In the genomic region with DNA sequence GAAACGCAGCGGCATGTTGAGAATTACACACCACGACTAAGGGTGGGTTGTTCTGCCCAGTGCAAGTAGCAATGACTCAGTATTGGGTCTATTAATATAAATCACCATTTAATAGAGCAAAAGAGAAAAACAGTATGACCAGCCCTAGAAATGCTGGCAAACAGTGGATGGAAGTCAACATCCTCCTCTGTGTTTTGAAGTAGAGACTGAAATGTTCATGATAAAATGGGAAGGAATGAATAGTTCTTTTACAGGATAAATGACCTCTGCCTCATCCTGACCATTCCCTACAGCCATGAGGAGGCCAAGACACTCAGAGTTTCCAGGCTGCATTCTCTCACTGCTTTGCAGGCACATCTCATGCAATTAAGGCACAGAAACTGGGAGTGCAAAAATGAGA, we compare ENCODE assay signal across 32 cellular contexts.
DNase-seq lines count a peak whose midpoint lies in the region; ATAC-seq, FAIRE-seq and TF ChIP-seq lines count a peak whose summit lies in the region.
"Had no signal": no experiment of that assay in that cellular context is flagged by ENCODE, and none has a peak within 500 bp of the region (broad histone marks: within the 10 kb centered on the region; RNA-seq: fewer than 3 reads in every experiment).

No MANE protein-coding gene starts in this region.

- in situ Hi-C loops in gastrocnemius medialis (cut with MboI; ENCODE audit: low sequenced_read_pairs in 4 of 4) = no loop called here
- in situ Hi-C loops in transverse colon (cut with MboI; ENCODE audit: low pct_ligation_motif_present in 1 of 4, low pct_unique_long_range_greater_than_20kb in 1 of 4, low sequenced_read_pairs in 3 of 4) = no loop called here

- no peak overlapping the region for H3K4me3 Mint-ChIP-seq in astrocyte (ENCODE audit: unreplicated experiment)
- H3K4me3 Mint-ChIP-seq: activated CD4-positive, alpha-beta T cell treated with anti-CD3 and anti-CD28 coated beads, Interleukin-2, amount 10 ng/mL, durations not matched to agents 7 days and 5 days; naive B cell; stimulated activated naive CD8-positive, alpha-beta T cell treated with anti-CD3 and anti-CD28 coated beads, Interleukin-15, Interleukin-2, amounts not matched to agents 100 ng/mL and 50 ng/mL, for 24 hours; type B pancreatic cell; WTC11 had no signal

- TF ChIP-seq POLR2A in gastrocnemius medialis (IDR thresholded peaks at IDR 0.05) (no peak), transverse colon (IDR thresholded peaks at IDR 0.05) (no peak)

- DNase-seq in ELR (ENCODE audit: low read depth) = peak; percentile 21
- peak; percentile 61 for DNase-seq in astrocyte (ENCODE audit: low read depth)
- peak; percentile 28 for DNase-seq in fibroblast of villous mesenchyme (ENCODE audit: low read depth)
- no peak for DNase-seq in gastrocnemius medialis
- no peak for DNase-seq in NCI-H1048 (lab: John Stamatoyannopoulos, UW)
- DNase-seq in H7 = no peak
- no peak for DNase-seq in transverse colon
- DNase-seq: ACHN; activated CD4-positive, alpha-beta T cell treated with anti-CD3 and anti-CD28 coated beads, Interleukin-2, amount 10 ng/mL, durations not matched to agents 7 days and 5 days; activated naive CD4-positive, alpha-beta T cell; activated T-cell treated with anti-CD3 and anti-CD28 coated beads, Interleukin-2, amount 50 U/mL, for 48 hours; C1 segment of cervical spinal cord; COR-L47; effector memory CD4-positive, alpha-beta T cell; GOT3; islet precursor cell; left ventricle myocardium superior; naive B cell; NCI-H1092; NCI-H1930; NCI-H526 treated with DMSO at 0.1 percent for 48 hours; nucleus accumbens; SHP77 had no signal

- H3K27me3 ChIP-seq in astrocyte (ENCODE audit: insufficient read depth, low read length) = no peaks in the 10 kb centered on the region
- no peaks in the 10 kb centered on the region for H3K27me3 ChIP-seq in gastrocnemius medialis
- H3K27me3 ChIP-seq in H7 (ENCODE audit: control insufficient read depth, insufficient read depth, low read length) = no peaks in the 10 kb centered on the region
- no peaks in the 10 kb centered on the region for H3K27me3 ChIP-seq in transverse colon
- H3K27me3 ChIP-seq: adrenal gland had no signal

- H3K4me3 ChIP-seq in astrocyte (ENCODE audit: insufficient read depth, low read depth, low read length) (no peak overlapping the region), fibroblast of villous mesenchyme (ENCODE audit: low read depth, low read length) (no peak overlapping the region), gastrocnemius medialis (no peak overlapping the region), H7 (ENCODE audit: insufficient read depth, low read depth, low read length) (no peak overlapping the region), transverse colon (no peak overlapping the region)
- H3K4me3 ChIP-seq: adrenal gland, breast epithelium, coronary artery, GM12878, skin epidermis had no signal

- TF ChIP-seq CTCF in astrocyte (IDR thresholded peaks at IDR 0.05; ENCODE audit: insufficient read depth, low read depth, low read length) (no peak), fibroblast of villous mesenchyme (IDR thresholded peaks at IDR 0.05; ENCODE audit: insufficient read depth, low read depth, low read length) (no peak), gastrocnemius medialis (IDR thresholded peaks at IDR 0.05 in 4 of 5, conservative IDR thresholded peaks at IDR 0.05 in 1 of 5) (no peak), transverse colon (IDR thresholded peaks at IDR 0.05) (no peak)

- no peak overlapping the region for H3K9ac ChIP-seq in astrocyte (ENCODE audit: low read length)

- H3K27ac Mint-ChIP-seq in astrocyte (ENCODE audit: unreplicated experiment) = no peak overlapping the region
- H3K27ac Mint-ChIP-seq: activated CD4-positive, alpha-beta T cell treated with anti-CD3 and anti-CD28 coated beads, Interleukin-2, amount 10 ng/mL, durations not matched to agents 7 days and 5 days; stimulated activated naive CD8-positive, alpha-beta T cell treated with anti-CD3 and anti-CD28 coated beads, Interleukin-15, Interleukin-2, amounts not matched to agents 100 ng/mL and 50 ng/mL, for 24 hours; type B pancreatic cell; WTC11 had no signal

- no peaks in the 10 kb centered on the region for H4K20me1 ChIP-seq in astrocyte (ENCODE audit: insufficient read depth, low read length)

- no peak overlapping the region for H2AFZ ChIP-seq in astrocyte (ENCODE audit: low read depth, low read length)

- peaks cover 21% of the 10 kb centered on the region for H3K4me1 Mint-ChIP-seq in astrocyte (ENCODE audit: low read depth, unreplicated experiment)
- H3K4me1 Mint-ChIP-seq: activated CD4-positive, alpha-beta T cell treated with anti-CD3 and anti-CD28 coated beads, Interleukin-2, amount 10 ng/mL, durations not matched to agents 7 days and 5 days had no signal

- H3K4me2 ChIP-seq in astrocyte (ENCODE audit: low read length) = no peak overlapping the region

- no peak overlapping the region for H3K27ac ChIP-seq in astrocyte (ENCODE audit: low read depth, low read length)
- H3K27ac ChIP-seq in gastrocnemius medialis = peak overlapping the region; percentile 84 to 97 (median 92)
- H3K27ac ChIP-seq in transverse colon = no peak overlapping the region
- H3K27ac ChIP-seq: adrenal gland, breast epithelium, coronary artery, skin epidermis had no signal

- no peaks in the 10 kb centered on the region for H3K36me3 Mint-ChIP-seq in astrocyte (ENCODE audit: low read depth, unreplicated experiment)

- H3K4me1 ChIP-seq in astrocyte (ENCODE audit: insufficient read depth, low read length) (peaks cover 25% of the 10 kb centered on the region), gastrocnemius medialis (peaks cover 34 to 42% of the 10 kb centered on the region in 2 donors), transverse colon (peaks cover 0 to 9% (median 6%) of the 10 kb centered on the region in 4 donors)
- H3K4me1 ChIP-seq: adrenal gland, breast epithelium had no signal

- intact Hi-C loops in gastrocnemius medialis (cut with DNase I; ENCODE audit: low total_unique reads) (loop anchor here (5.0 kb wide), 1 partner anchor 159 kb away; no protein-coding TSS in a partner anchor), transverse colon (cut with DNase I; ENCODE audit: low total_unique reads) (no loop called here)

- no peaks in the 10 kb centered on the region for H3K79me2 ChIP-seq in astrocyte (ENCODE audit: insufficient read depth, low read length)

- WGBS in transverse colon (ENCODE audit: low coverage in 1 of 2), 2 donors = 65 to 71% methylated on average over 3 of the region's 3 CpGs

- FAIRE-seq in astrocyte (lab: Jason Lieb, UNC) = no peak
- FAIRE-seq: GM12878 had no signal

- ATAC-seq in gastrocnemius medialis (no peak), HG03469 (IDR thresholded peaks at IDR 0.05; ENCODE audit: unreplicated experiment) (no peak)
- ATAC-seq: GM12878, left ventricle myocardium superior, WTC11 had no signal

- H3K9me3 ChIP-seq in astrocyte (ENCODE audit: insufficient read depth, low read depth, low read length) = no peaks in the 10 kb centered on the region
- H3K9me3 ChIP-seq in gastrocnemius medialis = no peaks in the 10 kb centered on the region
- no peaks in the 10 kb centered on the region for H3K9me3 ChIP-seq in transverse colon
- H3K9me3 ChIP-seq: adrenal gland, breast epithelium had no signal

- TF ChIP-seq EP300 in transverse colon (IDR thresholded peaks at IDR 0.05; ENCODE audit: low read depth) = no peak

- H3K9me3 Mint-ChIP-seq in astrocyte (ENCODE audit: unreplicated experiment) = peaks cover 8% of the 10 kb centered on the region
- H3K9me3 Mint-ChIP-seq: type B pancreatic cell had no signal

- H3K27me3 Mint-ChIP-seq in astrocyte (ENCODE audit: low read depth, unreplicated experiment) = peaks cover 20% of the 10 kb centered on the region
- H3K27me3 Mint-ChIP-seq: type B pancreatic cell had no signal

- H3K36me3 ChIP-seq in astrocyte (ENCODE audit: insufficient read depth, low read length) = no peaks in the 10 kb centered on the region
- no peaks in the 10 kb centered on the region for H3K36me3 ChIP-seq in gastrocnemius medialis
- H3K36me3 ChIP-seq in H7 (replicated peaks; ENCODE audit: control insufficient read depth, insufficient read depth, low read length) = no peaks in the 10 kb centered on the region
- H3K36me3 ChIP-seq in transverse colon = no peaks in the 10 kb centered on the region
- H3K36me3 ChIP-seq: adrenal gland, breast epithelium had no signal

Comparison
In these comparisons a context has a peak if more than half of its experiments do, and no peak if none do; other contexts are left out.
1. DNase-seq: peak in ELR (single experiment), astrocyte (single experiment) and fibroblast of villous mesenchyme (single experiment); none in gastrocnemius medialis (0 of 2), NCI-H1048 (single experiment), H7 (single experiment) and transverse colon (single experiment).
2. H3K27ac ChIP-seq: peak in gastrocnemius medialis (4 of 4); none in astrocyte (single experiment) and transverse colon (0 of 4).